9 cellular contexts compared by ENCODE assay signal in the genomic region with DNA sequence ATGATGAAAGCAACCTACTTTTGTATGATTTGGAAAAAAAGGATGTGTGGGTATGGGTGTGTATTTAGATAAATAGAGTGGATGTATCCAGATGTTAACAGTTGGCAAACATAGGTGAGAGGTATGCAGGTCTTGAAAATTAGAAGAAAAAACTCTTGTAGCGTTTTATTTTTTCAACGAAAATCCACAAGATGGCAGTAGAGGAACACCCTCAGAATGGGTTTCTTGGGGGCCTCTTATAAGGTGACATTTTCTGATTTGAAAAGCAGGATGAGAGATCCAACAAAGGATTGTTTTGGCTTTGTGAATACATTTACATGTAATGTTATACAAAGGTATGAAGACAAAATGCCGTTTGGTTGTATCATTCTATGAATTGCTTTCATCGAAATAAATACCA.
DNase-seq lines count a peak whose midpoint lies in the region; ATAC-seq and TF ChIP-seq lines count a peak whose summit lies in the region.
"Had no signal": no experiment of that assay in that cellular context is flagged by ENCODE, and none has a peak within 500 bp of the region (broad histone marks: within the 10 kb centered on the region; RNA-seq: fewer than 3 reads in every experiment).

No MANE protein-coding gene starts in this region.

- no peak overlapping the region for H2AFZ ChIP-seq in fibroblast of lung (ENCODE audit: low read length)

- no peaks in the 10 kb centered on the region for H3K4me1 ChIP-seq in fibroblast of lung (ENCODE audit: control insufficient read depth, extremely low read depth, insufficient read depth, low read length)
- H3K4me1 ChIP-seq: BLaER1 treated with 17β-estradiol and CSF1 and Interleukin-3, amounts not matched to agents 10 nM and 100 nM had no signal

- H3K9ac ChIP-seq in fibroblast of lung (ENCODE audit: insufficient read depth, low read length): no peak overlapping the region
- H3K9ac ChIP-seq: BLaER1 treated with 17β-estradiol and CSF1 and Interleukin-3, amounts not matched to agents 10 nM and 100 nM had no signal

- H3K4me3 Mint-ChIP-seq in stimulated activated naive B cell treated with anti-CD40 and anti-IgM and Interleukin-4, amounts not matched to agents 10 μg/mL and 1 μg/mL and 100 μg/mL, for 72 hours: no peak overlapping the region

- H3K27me3 ChIP-seq in fibroblast of lung (ENCODE audit: control insufficient read depth, insufficient read depth, low read length): no peaks in the 10 kb centered on the region
- H3K27me3 ChIP-seq: BLaER1 treated with 17β-estradiol and CSF1 and Interleukin-3, amounts not matched to agents 10 nM and 100 nM had no signal

- peaks cover 4 to 15% of the 10 kb centered on the region in 2 donors for H3K27me3 Mint-ChIP-seq in stimulated activated naive B cell treated with anti-CD40 and anti-IgM and Interleukin-4, amounts not matched to agents 10 μg/mL and 1 μg/mL and 100 μg/mL, for 72 hours

- no peak overlapping the region for H3K27ac Mint-ChIP-seq in stimulated activated naive B cell treated with anti-CD40 and anti-IgM and Interleukin-4, amounts not matched to agents 10 μg/mL and 1 μg/mL and 100 μg/mL, for 72 hours

- no peaks in the 10 kb centered on the region for H3K9me3 Mint-ChIP-seq in stimulated activated naive B cell treated with anti-CD40 and anti-IgM and Interleukin-4, amounts not matched to agents 10 μg/mL and 1 μg/mL and 100 μg/mL, for 72 hours

- no peaks in the 10 kb centered on the region for H3K4me1 Mint-ChIP-seq in stimulated activated naive B cell treated with anti-CD40 and anti-IgM and Interleukin-4, amounts not matched to agents 10 μg/mL and 1 μg/mL and 100 μg/mL, for 72 hours

- H3K79me2 ChIP-seq in fibroblast of lung (ENCODE audit: control insufficient read depth, insufficient read depth, low read length): no peaks in the 10 kb centered on the region

- H3K4me3 ChIP-seq in fibroblast of lung (replicated peaks in 1 of 4; ENCODE audit: control extremely low read depth in 1 of 4, insufficient read depth in 1 of 4, low read depth in 3 of 4, low read length in 4 of 4): no peak overlapping the region
- H3K4me3 ChIP-seq: BLaER1 treated with 17β-estradiol and CSF1 and Interleukin-3, amounts not matched to agents 10 nM and 100 nM had no signal

- no peaks in the 10 kb centered on the region for H3K9me3 ChIP-seq in fibroblast of lung (ENCODE audit: control insufficient read depth, insufficient read depth, low read depth, low read length)
- H3K9me3 ChIP-seq: BLaER1 treated with 17β-estradiol and CSF1 and Interleukin-3, amounts not matched to agents 10 nM and 100 nM had no signal

- H3K4me2 ChIP-seq in fibroblast of lung (ENCODE audit: extremely low read depth, insufficient read depth, low read length): no peak overlapping the region
- H3K4me2 ChIP-seq: BLaER1 treated with 17β-estradiol and CSF1 and Interleukin-3, amounts not matched to agents 10 nM and 100 nM had no signal

- peak; percentile 65 for ATAC-seq in HG03159 (IDR thresholded peaks at IDR 0.05; ENCODE audit: unreplicated experiment)
- peak; percentile 31 to 47 for ATAC-seq in stimulated activated naive B cell treated with anti-CD40 and anti-IgM and Interleukin-4, amounts not matched to agents 10 μg/mL and 1 μg/mL and 100 μg/mL, for 72 hours (replicated peaks)

- H3K27ac ChIP-seq in fibroblast of lung (ENCODE audit: insufficient read depth, low read length): no peak overlapping the region
- H3K27ac ChIP-seq: BLaER1 treated with 17β-estradiol and CSF1 and Interleukin-3, amounts not matched to agents 10 nM and 100 nM had no signal

- H3K36me3 ChIP-seq in fibroblast of lung (ENCODE audit: control insufficient read depth, insufficient read depth, low read length): no peaks in the 10 kb centered on the region
- H3K36me3 ChIP-seq: BLaER1 treated with 17β-estradiol and CSF1 and Interleukin-3, amounts not matched to agents 10 nM and 100 nM had no signal

- DNase-seq in NCI-H1417 (lab: John Stamatoyannopoulos, UW): peak; percentile 2 to 76 (median 68)
- DNase-seq in NCI-H1417 treated with DMSO at 0.1 percent for 48 hours (lab: John Stamatoyannopoulos, UW): no peak
- peak; percentile 51 for DNase-seq in OCI-M1 (lab: John Stamatoyannopoulos, UW)
- peak; percentile 25 to 45 for DNase-seq in fibroblast of lung (ENCODE audit: low read depth in 2 of 2)
- no peak for DNase-seq in stimulated activated naive B cell treated with anti-CD40 and anti-IgM and Interleukin-4, amounts not matched to agents 10 μg/mL and 1 μg/mL and 100 μg/mL, for 72 hours
- no peak for DNase-seq in effector CD4-positive, alpha-beta T cell
- no peak for DNase-seq in GM19240 (ENCODE audit: insufficient read length, low spot score)

- TF ChIP-seq CTCF in fibroblast of lung (conservative IDR thresholded peaks at IDR 0.05 in 1 of 2, IDR thresholded peaks at IDR 0.05 in 1 of 2; ENCODE audit: low read depth in 1 of 2, low read length in 2 of 2): peak; percentile 33 to 49

- no peaks in the 10 kb centered on the region for H4K20me1 ChIP-seq in fibroblast of lung (ENCODE audit: control insufficient read depth, extremely low read depth, insufficient read depth, low read length)
- H4K20me1 ChIP-seq: BLaER1 treated with 17β-estradiol and CSF1 and Interleukin-3, amounts not matched to agents 10 nM and 100 nM had no signal

- no peaks in the 10 kb centered on the region for H3K36me3 Mint-ChIP-seq in stimulated activated naive B cell treated with anti-CD40 and anti-IgM and Interleukin-4, amounts not matched to agents 10 μg/mL and 1 μg/mL and 100 μg/mL, for 72 hours

Comparison
In these comparisons a context has a peak if more than half of its experiments do, and no peak if none do; other contexts are left out.
1. DNase-seq: peak in NCI-H1417 (3 of 3), OCI-M1 (single experiment) and fibroblast of lung (2 of 2); none in NCI-H1417 treated with DMSO at 0.1 percent for 48 hours (single experiment), stimulated activated naive B cell treated with anti-CD40 and anti-IgM and Interleukin-4, amounts not matched to agents 10 μg/mL and 1 μg/mL and 100 μg/mL, for 72 hours (single experiment), effector CD4-positive, alpha-beta T cell (single experiment) and GM19240 (single experiment).